In genomic region chr6:158564243-158565121, GRCh38 we compare ENCODE assay signal across 1 cellular context.
TF ChIP-seq lines count a peak whose summit lies in the region.

No MANE protein-coding gene starts in this region.

TF ChIP-seq in H1, 55 proteins besides CTCF, POLR2A, EP300 and RAD21:
- TF ChIP-seq E2F6 (IDR thresholded peaks at IDR 0.05), result no peak
- TF ChIP-seq KDM5A (IDR thresholded peaks at IDR 0.05; ENCODE audit: low read length), result no peak
- TF ChIP-seq HDAC6 (IDR thresholded peaks at IDR 0.05; ENCODE audit: low read depth, low read length), result no peak
- no peak for TF ChIP-seq GTF2F1 (IDR thresholded peaks at IDR 0.05; ENCODE audit: borderline replicate concordance, low read depth, low read length)
- TF ChIP-seq SP2 (IDR thresholded peaks at IDR 0.05; ENCODE audit: low read length), result no peak
- TF ChIP-seq CTBP2 (IDR thresholded peaks at IDR 0.05; ENCODE audit: borderline replicate concordance, insufficient read depth, insufficient read length, low read length), result no peak
- no peak for TF ChIP-seq KDM1A (IDR thresholded peaks at IDR 0.05; ENCODE audit: borderline replicate concordance, low read length)
- TF ChIP-seq JUND (IDR thresholded peaks at IDR 0.05; ENCODE audit: low read length), result no peak
- no peak for TF ChIP-seq EGR1 (IDR thresholded peaks at IDR 0.05; ENCODE audit: borderline replicate concordance, low read depth, low read length)
- no peak for TF ChIP-seq NANOG (IDR thresholded peaks at IDR 0.05; ENCODE audit: insufficient read depth, low read depth, low read length, poor library complexity, severe bottlenecking)
- no peak for TF ChIP-seq BACH1 (IDR thresholded peaks at IDR 0.05; ENCODE audit: low read length)
- TF ChIP-seq RNF2 (IDR thresholded peaks at IDR 0.05; ENCODE audit: borderline replicate concordance, low read depth, low read length, missing control alignments, poor library complexity, severe bottlenecking), result no peak
- no peak for TF ChIP-seq MAFK (IDR thresholded peaks at IDR 0.05; ENCODE audit: low read depth, low read length)
- no peak for TF ChIP-seq TCF12 (IDR thresholded peaks at IDR 0.05; ENCODE audit: low read depth, low read length)
- TF ChIP-seq ZNF274 (IDR thresholded peaks at IDR 0.05; ENCODE audit: borderline replicate concordance, extremely low read depth, low read length), result no peak
- no peak for TF ChIP-seq FOSL1 (IDR thresholded peaks at IDR 0.05; ENCODE audit: insufficient read depth, low read depth, low read length)
TF ChIP-seq in H1: peak in this region for 0.
